Comparison of ENCODE assay signal across 17 cellular contexts in the genomic region with DNA sequence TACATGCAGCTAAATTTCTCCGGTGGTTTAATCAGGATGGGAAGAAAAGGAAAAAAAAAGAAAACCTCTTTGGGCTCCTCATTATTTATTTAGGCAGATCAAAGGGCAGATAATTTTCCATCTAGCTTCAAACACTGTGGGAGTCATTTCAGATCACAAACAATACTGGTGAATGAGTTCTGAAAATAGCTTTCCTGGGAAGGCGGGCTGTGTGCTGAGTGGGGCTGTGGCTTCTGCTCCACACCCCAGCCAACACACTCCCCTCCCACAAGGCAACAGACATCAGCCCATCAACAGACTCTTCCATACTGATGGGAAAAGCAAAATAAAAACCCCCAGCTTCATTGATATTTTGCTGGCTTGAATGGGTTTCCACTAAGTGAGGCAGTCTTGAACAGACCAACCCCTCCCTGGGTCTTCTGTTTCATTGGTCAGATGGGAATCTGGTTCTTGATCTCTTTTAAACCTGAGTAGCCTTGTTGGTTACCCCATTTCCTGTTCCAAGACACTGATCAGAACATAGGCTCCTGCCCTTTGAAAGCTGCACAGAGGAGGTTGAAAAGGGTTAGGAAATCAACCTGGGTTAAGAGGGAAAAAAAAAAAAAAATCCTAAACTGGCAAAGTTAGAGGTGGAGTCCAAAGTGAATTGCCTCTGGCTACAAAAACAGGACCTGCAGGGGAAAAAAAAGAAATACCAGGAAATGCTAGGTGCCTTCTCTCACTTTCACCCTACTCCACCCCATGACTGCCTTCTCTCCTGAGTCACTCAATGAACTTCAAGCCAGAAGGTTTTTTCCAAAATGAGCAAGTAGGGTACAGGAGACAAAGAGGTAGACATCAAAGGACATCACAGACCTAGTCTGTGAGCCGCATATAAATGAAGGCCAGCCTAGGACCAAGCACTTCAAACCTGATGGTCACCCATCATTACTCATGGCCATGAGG. TPM values are rescaled to one million over a fixed set of nuclear protein-coding genes. Genes with fewer than 3 reads are reported as not detected.
DNase-seq lines count a peak whose midpoint lies in the region; ATAC-seq and TF ChIP-seq lines count a peak whose summit lies in the region.
"Had no signal": no experiment of that assay in that cellular context is flagged by ENCODE, and none has a peak within 500 bp of the region (broad histone marks: within the 10 kb centered on the region; RNA-seq: fewer than 3 reads in every experiment).

No MANE protein-coding gene starts in this region.

- H3K27ac Mint-ChIP-seq in activated T-helper 2 cell treated with anti-CD3 and anti-CD28 coated beads, Interferon-gamma antibody, Interleukin-2, Interleukin-4, amounts not matched to agents 10 μg/mL and 5 μg/mL and 100 μg/mL, durations not matched to agents 14 hours and 24 hours and 36 hours, result peak overlapping the region; percentile 42
- H3K27ac Mint-ChIP-seq in CD8-positive, alpha-beta memory T cell, result no peak overlapping the region

- no peaks in the 10 kb centered on the region for H3K9me3 ChIP-seq in BLaER1
- H3K9me3 ChIP-seq in mucosa of descending colon, result no peaks in the 10 kb centered on the region
- H3K9me3 ChIP-seq in ascending aorta, result no peaks in the 10 kb centered on the region
- H3K9me3 ChIP-seq in CD8-positive, alpha-beta memory T cell (ENCODE audit: low read length), result no peaks in the 10 kb centered on the region
- H3K9me3 ChIP-seq: esophagus muscularis mucosa, uterus had no signal

- no peak overlapping the region for H3K9ac ChIP-seq in BLaER1

- H3K27me3 ChIP-seq in BLaER1 (peaks cover 96% of the 10 kb centered on the region), ascending aorta (no peaks in the 10 kb centered on the region)
- H3K27me3 ChIP-seq in CD8-positive, alpha-beta memory T cell (ENCODE audit: insufficient read depth, low read length, poor library complexity, severe bottlenecking), result no peaks in the 10 kb centered on the region
- H3K27me3 ChIP-seq: esophagus muscularis mucosa, uterus had no signal

- peak overlapping the region; percentile 31 for H3K4me2 ChIP-seq in BLaER1

- H3K4me3 ChIP-seq in BLaER1, result no peak overlapping the region
- no peak overlapping the region for H3K4me3 ChIP-seq in mucosa of descending colon
- no peak overlapping the region for H3K4me3 ChIP-seq in ascending aorta
- H3K4me3 ChIP-seq in CD8-positive, alpha-beta memory T cell (ENCODE audit: low read length), result no peak overlapping the region
- H3K4me3 ChIP-seq: esophagus muscularis mucosa, skin epidermis, uterus had no signal

- CTCF ChIA-PET in CD8-positive, alpha-beta memory T cell (lab: Charles Lee), result no interaction called here

- H3K27ac ChIP-seq in BLaER1, result no peak overlapping the region
- H3K27ac ChIP-seq in ascending aorta, result no peak overlapping the region
- no peak overlapping the region for H3K27ac ChIP-seq in CD8-positive, alpha-beta memory T cell (ENCODE audit: low read depth, low read length)
- H3K27ac ChIP-seq: esophagus muscularis mucosa, skin epidermis had no signal

- POLR2A ChIA-PET in CD8-positive, alpha-beta memory T cell (lab: Charles Lee), result no interaction called here

- no peaks in the 10 kb centered on the region for H3K9me3 Mint-ChIP-seq in activated T-helper 2 cell treated with anti-CD3 and anti-CD28 coated beads, Interferon-gamma antibody, Interleukin-2, Interleukin-4, amounts not matched to agents 10 μg/mL and 5 μg/mL and 100 μg/mL, durations not matched to agents 14 hours and 24 hours and 36 hours
- H3K9me3 Mint-ChIP-seq in CD8-positive, alpha-beta memory T cell, result no peaks in the 10 kb centered on the region

- peaks cover 46% of the 10 kb centered on the region; the same call in 1 of the 2 replicates for H4K20me1 ChIP-seq in BLaER1

- peak; percentile 41 for ATAC-seq in HG02885 (IDR thresholded peaks at IDR 0.05; ENCODE audit: poor library complexity, unreplicated experiment)
- ATAC-seq in mucosa of descending colon, result peak; percentile 69
- ATAC-seq in GM18498 (IDR thresholded peaks at IDR 0.05; ENCODE audit: unreplicated experiment), result no peak
- no peak for ATAC-seq in GM18873 (IDR thresholded peaks at IDR 0.05; ENCODE audit: low FRiP score, unreplicated experiment)
- ATAC-seq: Panc1 had no signal

- H3K4me3 Mint-ChIP-seq in activated T-helper 2 cell treated with anti-CD3 and anti-CD28 coated beads, Interferon-gamma antibody, Interleukin-2, Interleukin-4, amounts not matched to agents 10 μg/mL and 5 μg/mL and 100 μg/mL, durations not matched to agents 14 hours and 24 hours and 36 hours (ENCODE audit: low read depth), result no peak overlapping the region
- H3K4me3 Mint-ChIP-seq in CD8-positive, alpha-beta memory T cell, result no peak overlapping the region

- H3K36me3 Mint-ChIP-seq in activated T-helper 2 cell treated with anti-CD3 and anti-CD28 coated beads, Interferon-gamma antibody, Interleukin-2, Interleukin-4, amounts not matched to agents 10 μg/mL and 5 μg/mL and 100 μg/mL, durations not matched to agents 14 hours and 24 hours and 36 hours (ENCODE audit: low read depth), result no peaks in the 10 kb centered on the region
- H3K36me3 Mint-ChIP-seq in CD8-positive, alpha-beta memory T cell, result no peaks in the 10 kb centered on the region

- TF ChIP-seq CTCF in mucosa of descending colon (IDR thresholded peaks at IDR 0.05), result no peak
- TF ChIP-seq CTCF in ascending aorta (IDR thresholded peaks at IDR 0.05), result no peak

- intact Hi-C loops in activated T-helper 2 cell treated with anti-CD3 and anti-CD28 coated beads, Interferon-gamma antibody, Interleukin-2, Interleukin-4, amounts not matched to agents 10 μg/mL and 5 μg/mL and 100 μg/mL, durations not matched to agents 14 hours and 24 hours and 36 hours (cut with micrococcal nuclease), result loop anchor here (2.0 kb wide), 1 partner anchor 20 kb away; a partner anchor contains a TSS
- intact Hi-C loops in mucosa of descending colon (cut with DNase I, micrococcal nuclease) (no loop called here), ascending aorta (cut with DNase I) (no loop called here)

- H3K27me3 Mint-ChIP-seq in activated T-helper 2 cell treated with anti-CD3 and anti-CD28 coated beads, Interferon-gamma antibody, Interleukin-2, Interleukin-4, amounts not matched to agents 10 μg/mL and 5 μg/mL and 100 μg/mL, durations not matched to agents 14 hours and 24 hours and 36 hours (ENCODE audit: low read depth), result no peaks in the 10 kb centered on the region
- peaks cover 0 to 4% of the 10 kb centered on the region in 2 donors for H3K27me3 Mint-ChIP-seq in CD8-positive, alpha-beta memory T cell

- peaks cover 26% of the 10 kb centered on the region for H3K4me1 ChIP-seq in BLaER1
- no peaks in the 10 kb centered on the region for H3K4me1 ChIP-seq in mucosa of descending colon (ENCODE audit: low read depth)
- no peaks in the 10 kb centered on the region for H3K4me1 ChIP-seq in ascending aorta
- H3K4me1 ChIP-seq in CD8-positive, alpha-beta memory T cell (ENCODE audit: insufficient read depth, low read length), result no peaks in the 10 kb centered on the region
- H3K4me1 ChIP-seq: uterus had no signal

- H3K36me3 ChIP-seq in BLaER1 (peaks cover 55% of the 10 kb centered on the region), mucosa of descending colon (ENCODE audit: low read depth) (no peaks in the 10 kb centered on the region), ascending aorta (no peaks in the 10 kb centered on the region)
- H3K36me3 ChIP-seq in CD8-positive, alpha-beta memory T cell (ENCODE audit: insufficient read depth, low read length), result no peaks in the 10 kb centered on the region
- H3K36me3 ChIP-seq: uterus had no signal

- peaks cover 13% of the 10 kb centered on the region for H3K4me1 Mint-ChIP-seq in activated T-helper 2 cell treated with anti-CD3 and anti-CD28 coated beads, Interferon-gamma antibody, Interleukin-2, Interleukin-4, amounts not matched to agents 10 μg/mL and 5 μg/mL and 100 μg/mL, durations not matched to agents 14 hours and 24 hours and 36 hours (ENCODE audit: low read depth)
- no peaks in the 10 kb centered on the region for H3K4me1 Mint-ChIP-seq in CD8-positive, alpha-beta memory T cell

- no peak for DNase-seq in activated T-helper 2 cell treated with anti-CD3 and anti-CD28 coated beads, Interferon-gamma antibody, Interleukin-2, Interleukin-4, amounts not matched to agents 10 μg/mL and 5 μg/mL and 100 μg/mL, durations not matched to agents 14 hours and 24 hours and 36 hours (ENCODE audit: low spot score)
- no peak for DNase-seq in mucosa of descending colon
- no peak for DNase-seq in ascending aorta (ENCODE audit: low spot score in 2 of 2)
- DNase-seq in CD8-positive, alpha-beta memory T cell, result no peak
- DNase-seq: head of caudate nucleus, islet precursor cell, Karpas-422, NCI-H187 treated with DMSO at 0.1 percent for 48 hours, NCI-H524 treated with DMSO at 0.1 percent for 48 hours, uterus had no signal

RNA-seq across cellular contexts. Expression of a gene that starts 20.0 kb away (rescaled TPM):
- total RNA-seq in activated T-helper 2 cell treated with anti-CD3 and anti-CD28 coated beads, Interferon-gamma antibody, Interleukin-2, Interleukin-4, amounts not matched to agents 10 μg/mL and 5 μg/mL and 100 μg/mL, durations not matched to agents 14 hours and 24 hours and 36 hours, result 1.7 TPM in 2 replicates
- total RNA-seq in mucosa of descending colon (10 to 100 TPM; 18.1 to 26.2 (median 19.3) TPM), ascending aorta (3.9 TPM)
- 1 to 10 TPM; 1.4 to 1.5 TPM for total RNA-seq in CD8-positive, alpha-beta memory T cell
- 3.2 TPM for polyA plus RNA-seq in CD8-positive, alpha-beta memory T cell

Comparison
In these comparisons a context has a peak if more than half of its experiments do, and no peak if none do; other contexts are left out.
1. ATAC-seq: peak in HG02885 (single experiment) and mucosa of descending colon (single experiment); none in GM18498 (single experiment) and GM18873 (single experiment).